24 cellular contexts compared by ENCODE assay signal in the genomic region with DNA sequence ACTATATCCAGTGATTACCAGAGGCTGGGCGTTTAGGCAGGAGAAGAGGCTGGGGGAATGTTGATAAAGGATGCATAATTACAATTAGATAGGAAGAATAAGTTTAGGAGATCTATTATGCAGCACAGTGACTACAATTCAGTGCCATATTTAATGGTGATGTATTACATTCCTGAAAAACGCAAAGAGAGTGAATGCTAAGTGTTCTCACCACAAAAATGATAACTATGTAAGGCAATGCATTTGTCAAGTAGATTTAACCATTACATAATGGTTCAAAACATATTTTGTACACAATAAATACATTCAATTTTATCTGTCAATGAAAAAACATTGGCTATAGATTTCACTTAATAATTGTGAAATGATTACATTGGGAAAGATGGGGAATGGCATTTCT.
"Had no signal": no experiment of that assay in that cellular context is flagged by ENCODE, and none has a peak within 500 bp of the region (broad histone marks: within the 10 kb centered on the region; RNA-seq: fewer than 3 reads in every experiment).

No MANE protein-coding gene starts in this region.

- H3K4me3 ChIP-seq: body of pancreas, coronary artery, esophagus muscularis mucosa, gastroesophageal sphincter, heart right ventricle, lung, prostate gland, transverse colon, vagina had no signal

- H3K4me1 Mint-ChIP-seq: activated CD8-positive, alpha-beta memory T cell treated with anti-CD3 and anti-CD28 coated beads, Interleukin-2, amount 10 ng/mL, durations not matched to agents 7 days and 5 days; activated naive CD4-positive, alpha-beta T cell treated with anti-CD3 and anti-CD28 coated beads, Interleukin-2, amount 50 U/mL, for 24 hours had no signal

- H3K27me3 ChIP-seq: body of pancreas, esophagus muscularis mucosa, gastroesophageal sphincter, heart right ventricle, transverse colon, vagina had no signal

- H3K4me1 ChIP-seq: body of pancreas, esophagus muscularis mucosa, gastroesophageal sphincter, prostate gland, transverse colon had no signal

- H3K27me3 Mint-ChIP-seq: activated CD8-positive, alpha-beta memory T cell treated with anti-CD3 and anti-CD28 coated beads, Interleukin-2, amount 10 ng/mL, durations not matched to agents 7 days and 5 days; activated naive CD4-positive, alpha-beta T cell treated with anti-CD3 and anti-CD28 coated beads, Interleukin-2, amount 50 U/mL, for 24 hours; activated T-cell treated with anti-CD3 and anti-CD28 coated beads, Interleukin-2, amount 50 U/mL, for 24 hours had no signal

- H3K27ac ChIP-seq: body of pancreas, coronary artery, esophagus muscularis mucosa, prostate gland, transverse colon, vagina had no signal

- DNase-seq: activated CD4-positive, alpha-beta T cell treated with anti-CD3 and anti-CD28 coated beads, Interleukin-2, amount 50 U/mL, for 48 hours; activated CD4-positive, CD25-positive, alpha-beta regulatory T cell treated with anti-CD3 and anti-CD28 coated beads, Interleukin-2, amount 50 U/mL, for 72 hours; activated CD8-positive, alpha-beta memory T cell treated with anti-CD3 and anti-CD28 coated beads, Interleukin-2, amount 10 ng/mL, durations not matched to agents 7 days and 5 days; activated T-cell treated with anti-CD3 and anti-CD28 coated beads, Interleukin-2, amount 50 U/mL, for 24 hours; body of pancreas; central memory CD4-positive, alpha-beta T cell; effector CD4-positive, alpha-beta T cell; heart right ventricle; right cardiac atrium; small intestine; stimulated activated CD4-positive, alpha-beta T cell treated with anti-CD3 and anti-CD28 coated beads, Interleukin-4, amount 100 ng/mL, for 4 hours; stimulated activated CD8-positive, alpha-beta memory T cell treated with anti-CD3 and anti-CD28 coated beads, Interleukin-4, amount 100 ng/mL, for 48 hours; stimulated activated naive CD4-positive, alpha-beta T cell treated with Interleukin-2 at 50 U/mL for 16 hours; T1000; transverse colon had no signal

- H3K27ac Mint-ChIP-seq: activated CD8-positive, alpha-beta memory T cell treated with anti-CD3 and anti-CD28 coated beads, Interleukin-2, amount 10 ng/mL, durations not matched to agents 7 days and 5 days; activated naive CD4-positive, alpha-beta T cell treated with anti-CD3 and anti-CD28 coated beads, Interleukin-2, amount 50 U/mL, for 24 hours; activated T-cell treated with anti-CD3 and anti-CD28 coated beads, Interleukin-2, amount 50 U/mL, for 24 hours; mesothelial cell of epicardium had no signal

- H3K36me3 ChIP-seq: esophagus muscularis mucosa, gastroesophageal sphincter, heart right ventricle, prostate gland, transverse colon, vagina had no signal

- ATAC-seq: activated CD8-positive, alpha-beta memory T cell treated with anti-CD3 and anti-CD28 coated beads, Interleukin-2, amount 10 ng/mL, durations not matched to agents 7 days and 5 days; body of pancreas; gastroesophageal sphincter; heart right ventricle; right cardiac atrium had no signal

- H3K36me3 Mint-ChIP-seq: activated CD8-positive, alpha-beta memory T cell treated with anti-CD3 and anti-CD28 coated beads, Interleukin-2, amount 10 ng/mL, durations not matched to agents 7 days and 5 days; activated naive CD4-positive, alpha-beta T cell treated with anti-CD3 and anti-CD28 coated beads, Interleukin-2, amount 50 U/mL, for 24 hours had no signal

- H3K4me3 Mint-ChIP-seq: activated CD8-positive, alpha-beta memory T cell treated with anti-CD3 and anti-CD28 coated beads, Interleukin-2, amount 10 ng/mL, durations not matched to agents 7 days and 5 days; activated naive CD4-positive, alpha-beta T cell treated with anti-CD3 and anti-CD28 coated beads, Interleukin-2, amount 50 U/mL, for 24 hours; activated T-cell treated with anti-CD3 and anti-CD28 coated beads, Interleukin-2, amount 50 U/mL, for 24 hours; mesothelial cell of epicardium; neural crest cell had no signal

- H3K9me3 ChIP-seq: prostate gland, transverse colon, vagina had no signal
